In the genomic region with DNA sequence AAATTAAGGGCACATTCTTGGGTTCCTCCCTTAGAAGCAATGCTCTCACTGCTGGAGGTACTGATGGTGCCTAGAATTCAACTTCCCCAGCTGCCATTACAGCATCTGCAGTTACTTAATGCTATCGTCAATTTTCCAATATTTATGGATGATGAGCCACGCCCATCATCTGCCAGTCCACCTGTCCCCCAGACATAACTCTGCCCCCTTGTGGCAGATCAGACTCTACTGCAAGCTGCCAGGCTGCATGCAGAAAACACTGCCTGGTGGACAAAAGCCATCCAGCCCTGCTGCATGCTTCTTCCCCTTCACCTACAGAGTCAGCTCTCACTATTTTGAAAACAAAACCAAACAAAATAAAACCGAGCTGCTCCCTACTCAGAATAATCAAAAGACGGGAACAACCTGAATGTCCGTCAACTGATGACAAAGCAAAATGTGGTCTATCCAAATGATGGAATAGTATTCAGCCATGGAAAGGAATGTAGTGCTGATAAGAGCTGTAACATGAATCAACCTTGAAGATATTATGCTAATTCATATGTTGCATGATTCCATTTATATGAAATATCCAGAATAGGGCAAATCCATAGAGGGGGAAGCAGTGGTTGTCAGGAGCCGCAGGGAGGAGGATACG, we compare ENCODE assay signal across 8 cellular contexts.
DNase-seq lines count a peak whose midpoint lies in the region; ATAC-seq and TF ChIP-seq lines count a peak whose summit lies in the region.

No MANE protein-coding gene starts in this region.

- TF ChIP-seq POLR2A in stomach (IDR thresholded peaks at IDR 0.05), result no peak

- H3K27ac ChIP-seq in CD4-positive, CD25-positive, alpha-beta regulatory T cell (ENCODE audit: insufficient read depth, low read length, poor library complexity, severe bottlenecking), result no peak overlapping the region
- no peak overlapping the region for H3K27ac ChIP-seq in stomach

- H3K4me1 Mint-ChIP-seq in CD4-positive, CD25-positive, alpha-beta regulatory T cell, result peaks cover 30 to 58% (median 39%) of the 10 kb centered on the region in 4 donors
- H3K4me1 Mint-ChIP-seq in activated CD8-positive, alpha-beta T cell treated with anti-CD3 and anti-CD28 coated beads for 36 hours (ENCODE audit: low read depth), result peaks cover 38% of the 10 kb centered on the region

- peak overlapping the region in 2 of 3 donors; percentile 6 to 17 for H3K27ac Mint-ChIP-seq in CD4-positive, CD25-positive, alpha-beta regulatory T cell
- H3K27ac Mint-ChIP-seq in activated CD8-positive, alpha-beta T cell treated with anti-CD3 and anti-CD28 coated beads for 36 hours, result no peak overlapping the region

- TF ChIP-seq EP300 in stomach (IDR thresholded peaks at IDR 0.05), result no peak

- H3K9me3 Mint-ChIP-seq in CD4-positive, CD25-positive, alpha-beta regulatory T cell, result no peaks in the 10 kb centered on the region
- H3K9me3 Mint-ChIP-seq in activated CD8-positive, alpha-beta T cell treated with anti-CD3 and anti-CD28 coated beads for 36 hours, result no peaks in the 10 kb centered on the region

- WGBS in stomach, 5 donors, result 73 to 80% (median 76%) methylated on average over 7 of the region's 7 CpGs

- H3K27me3 ChIP-seq in CD4-positive, CD25-positive, alpha-beta regulatory T cell (ENCODE audit: control insufficient read depth, insufficient read depth, low read length), result no peaks in the 10 kb centered on the region
- no peaks in the 10 kb centered on the region for H3K27me3 ChIP-seq in stomach

- H3K4me1 ChIP-seq in CD4-positive, CD25-positive, alpha-beta regulatory T cell (ENCODE audit: control insufficient read depth, insufficient read depth, low read length, poor library complexity, severe bottlenecking), result no peaks in the 10 kb centered on the region
- H3K4me1 ChIP-seq in stomach, result peaks cover 4 to 32% (median 17%) of the 10 kb centered on the region in 4 donors

- no peak overlapping the region for H3K4me3 ChIP-seq in CD4-positive, CD25-positive, alpha-beta regulatory T cell (ENCODE audit: low read depth, low read length)
- H3K4me3 ChIP-seq in stomach, result no peak overlapping the region

- ATAC-seq in CD4-positive, CD25-positive, alpha-beta regulatory T cell (ENCODE audit: low read depth in 2 of 2), result peak; percentile 25 to 47
- ATAC-seq in GM18519 (IDR thresholded peaks at IDR 0.05; ENCODE audit: low FRiP score, unreplicated experiment) (peak; percentile 78), HG02938 (IDR thresholded peaks at IDR 0.05; ENCODE audit: unreplicated experiment) (peak; percentile 74)
- peak; percentile 74 for ATAC-seq in activated CD8-positive, alpha-beta T cell treated with anti-CD3 and anti-CD28 coated beads for 36 hours

- TF ChIP-seq CTCF in activated CD8-positive, alpha-beta T cell treated with anti-CD3 and anti-CD28 coated beads for 36 hours (IDR thresholded peaks at IDR 0.05), result peak; percentile 80
- TF ChIP-seq CTCF in stomach (IDR thresholded peaks at IDR 0.05), result peak in 5 of 7 experiments; percentile 37 to 54 (median 51)

- no peaks in the 10 kb centered on the region for H3K36me3 ChIP-seq in CD4-positive, CD25-positive, alpha-beta regulatory T cell (ENCODE audit: control insufficient read depth, insufficient read depth, low read length)
- no peaks in the 10 kb centered on the region for H3K36me3 ChIP-seq in stomach

- H3K36me3 Mint-ChIP-seq in CD4-positive, CD25-positive, alpha-beta regulatory T cell, result peaks cover 19% of the 10 kb centered on the region
- peaks cover 2% of the 10 kb centered on the region for H3K36me3 Mint-ChIP-seq in activated CD8-positive, alpha-beta T cell treated with anti-CD3 and anti-CD28 coated beads for 36 hours (ENCODE audit: low read depth)

- CTCF ChIA-PET in activated CD8-positive, alpha-beta T cell treated with anti-CD3 and anti-CD28 coated beads for 36 hours (lab: Charles Lee), result interaction anchor here (0.6 to 5.9 kb wide), 22 partner anchors 8 to 389 kb away, joined by 3 to 42 read pairs (median 5); no protein-coding TSS in a partner anchor

- no peak overlapping the region for H3K4me3 Mint-ChIP-seq in CD4-positive, CD25-positive, alpha-beta regulatory T cell
- H3K4me3 Mint-ChIP-seq in activated CD8-positive, alpha-beta T cell treated with anti-CD3 and anti-CD28 coated beads for 36 hours, result no peak overlapping the region

- POLR2A ChIA-PET in activated CD8-positive, alpha-beta T cell treated with anti-CD3 and anti-CD28 coated beads for 36 hours (lab: Charles Lee), result interaction anchor here (0.5 kb wide), 1 partner anchor 75 kb away, joined by 3 read pairs; no protein-coding TSS in a partner anchor

- peak in 2 of 3 donors; percentile 4 to 60 for DNase-seq in CD4-positive, CD25-positive, alpha-beta regulatory T cell
- DNase-seq in NCI-H226 (peak; percentile 47), iPS-NIHi11 (ENCODE audit: low spot score) (peak; percentile 79), stomach (no peak), 8988T (no peak)
- peak; percentile 47 for DNase-seq in activated CD8-positive, alpha-beta T cell treated with anti-CD3 and anti-CD28 coated beads for 36 hours

- H3K9me3 ChIP-seq in CD4-positive, CD25-positive, alpha-beta regulatory T cell (ENCODE audit: control insufficient read depth in 2 of 2, low read length in 2 of 2), result no peaks in the 10 kb centered on the region
- no peaks in the 10 kb centered on the region for H3K9me3 ChIP-seq in stomach

- no peaks in the 10 kb centered on the region for H3K27me3 Mint-ChIP-seq in CD4-positive, CD25-positive, alpha-beta regulatory T cell
- H3K27me3 Mint-ChIP-seq in activated CD8-positive, alpha-beta T cell treated with anti-CD3 and anti-CD28 coated beads for 36 hours, result no peaks in the 10 kb centered on the region

- intact Hi-C loops in activated CD8-positive, alpha-beta T cell treated with anti-CD3 and anti-CD28 coated beads for 36 hours (cut with micrococcal nuclease), result loop anchor here (2.0 to 5.0 kb wide), 2 partner anchors 62 to 83 kb away; partner anchors contain the start of gene ZNF622
- intact Hi-C loops in stomach (cut with DNase I; ENCODE audit: low total_unique reads), result no loop called here

Comparison
In these comparisons a context has a peak if more than half of its experiments do, and no peak if none do; other contexts are left out.
1. DNase-seq: peak in CD4-positive, CD25-positive, alpha-beta regulatory T cell (2 of 3), NCI-H226 (single experiment), activated CD8-positive, alpha-beta T cell treated with anti-CD3 and anti-CD28 coated beads for 36 hours (single experiment) and iPS-NIHi11 (single experiment); none in stomach (single experiment) and 8988T (single experiment).
2. Peak in every context shown above with its lines, with median percentiles within 50 percentile points of each other: ATAC-seq.